In genomic region chr17:58224315-58224714, GRCh38 we compare ENCODE assay signal across 15 cellular contexts. TPM values are rescaled to one million over a fixed set of nuclear protein-coding genes. Genes with fewer than 3 reads are reported as not detected.
DNase-seq lines count a peak whose midpoint lies in the region; ATAC-seq and TF ChIP-seq lines count a peak whose summit lies in the region.
"Had no signal": no experiment of that assay in that cellular context is flagged by ENCODE, and none has a peak within 500 bp of the region (broad histone marks: within the 10 kb centered on the region; RNA-seq: fewer than 3 reads in every experiment).

No MANE protein-coding gene starts in this region.

- H2AFZ ChIP-seq in IMR-90 (replicated peaks; ENCODE audit: low read length, poor library complexity) (no peak overlapping the region), Karpas-422 (ENCODE audit: low read length) (no peak overlapping the region)
- H2AFZ ChIP-seq: GM23338 had no signal

- no peak for ATAC-seq in IMR-90 (ENCODE audit: low read depth)
- peak; percentile 62 for ATAC-seq in activated T-helper 17 cell treated with anti-CD3 and anti-CD28 coated beads, Interleukin-2, amount 50 U/mL, for 72 hours (replicated peaks)
- ATAC-seq: GM23338 had no signal

- H2AK5ac ChIP-seq in IMR-90 (ENCODE audit: low read depth, low read length): no peak overlapping the region

- H3K4me1 Mint-ChIP-seq in activated T-helper 17 cell treated with anti-CD3 and anti-CD28 coated beads, Interleukin-2, amount 50 U/mL, for 72 hours: peaks cover 7% of the 10 kb centered on the region

- H3K56ac ChIP-seq in IMR-90 (ENCODE audit: extremely low read depth, insufficient read depth, low read length): 0 out of 2 replicates have a peak overlapping the region, but pooled peaks have one; percentile 16

- in situ Hi-C loops in Caki2 (cut with HindIII; ENCODE audit: low pct_unique_long_range_greater_than_20kb, low sequenced_read_pairs): no loop called here
- in situ Hi-C loops in IMR-90 (cut with MboI; ENCODE audit: low sequenced_read_pairs): no loop called here

- H3K18ac ChIP-seq in IMR-90 (ENCODE audit: low read depth, low read length): no peak overlapping the region

- no peak overlapping the region for H2BK15ac ChIP-seq in IMR-90 (ENCODE audit: low read depth, low read length)

- H3K9me3 ChIP-seq in IMR-90 (ENCODE audit: control insufficient read depth, insufficient read depth, low read length) (no peaks in the 10 kb centered on the region), Karpas-422 (ENCODE audit: low read length) (no peaks in the 10 kb centered on the region)
- H3K9me3 ChIP-seq: tibial artery had no signal

- H3K4me3 Mint-ChIP-seq in activated T-helper 17 cell treated with anti-CD3 and anti-CD28 coated beads, Interleukin-2, amount 50 U/mL, for 72 hours: no peak overlapping the region
- H3K4me3 Mint-ChIP-seq: activated naive CD8-positive, alpha-beta T cell treated with anti-CD3 and anti-CD28 coated beads, Interleukin-2, amount 10 ng/mL, durations not matched to agents 7 days and 5 days; GM23338 had no signal

- H2BK20ac ChIP-seq in IMR-90 (ENCODE audit: low read depth, low read length): no peak overlapping the region

- 25% methylated on average over 1 of the region's 1 CpG; no CpG with 5 or more reads in 1 of the 2 experiments for WGBS in IMR-90 (ENCODE audit: extremely low coverage in 2 of 2, insufficient read length in 1 of 2), 2 experiments

- no peak overlapping the region for H3K14ac ChIP-seq in IMR-90 (replicated peaks; ENCODE audit: low read depth, low read length)

- H3K23ac ChIP-seq in IMR-90 (ENCODE audit: low read depth, low read length): no peak overlapping the region

- no peak overlapping the region for H4K5ac ChIP-seq in IMR-90 (ENCODE audit: low read depth, low read length)

- H3K9me1 ChIP-seq in IMR-90 (ENCODE audit: insufficient read depth, low read length): peaks cover 2% of the 10 kb centered on the region; the same call in 1 of the 2 replicates

- TF ChIP-seq CTCF in IMR-90 (conservative IDR thresholded peaks at IDR 0.05; ENCODE audit: low read depth, low read length): no peak
- TF ChIP-seq CTCF in dorsolateral prefrontal cortex (IDR thresholded peaks at IDR 0.05 in 54 of 56, conservative IDR thresholded peaks at IDR 0.05 in 2 of 56; ENCODE audit: low read depth in 1 of 56, partially characterized antibody in 56 of 56): no peak
- no peak for TF ChIP-seq CTCF in GM10266 (IDR thresholded peaks at IDR 0.05; ENCODE audit: control insufficient read depth, insufficient read depth, low read depth, missing control alignments)

- CTCF ChIA-PET in IMR-90 (lab: Yijun Ruan, JAX): no interaction called here

- no peak overlapping the region for H3K4me3 ChIP-seq in IMR-90 (ENCODE audit: insufficient read depth, low read depth, low read length)
- H3K4me3 ChIP-seq in dorsolateral prefrontal cortex: no peak overlapping the region
- H3K4me3 ChIP-seq in Karpas-422 (ENCODE audit: low read length): no peak overlapping the region
- H3K4me3 ChIP-seq: GM23338, tibial artery had no signal

- H3K9me3 Mint-ChIP-seq in activated T-helper 17 cell treated with anti-CD3 and anti-CD28 coated beads, Interleukin-2, amount 50 U/mL, for 72 hours: no peaks in the 10 kb centered on the region
- H3K9me3 Mint-ChIP-seq: activated naive CD8-positive, alpha-beta T cell treated with anti-CD3 and anti-CD28 coated beads, Interleukin-2, amount 10 ng/mL, durations not matched to agents 7 days and 5 days had no signal

- H4K91ac ChIP-seq in IMR-90 (ENCODE audit: insufficient read depth, low read depth, low read length): no peak overlapping the region

- H3K27ac ChIP-seq in IMR-90 (ENCODE audit: insufficient read depth, low read length) (no peak overlapping the region), dorsolateral prefrontal cortex (no peak overlapping the region), Karpas-422 (ENCODE audit: low read length) (no peak overlapping the region)
- H3K27ac ChIP-seq: tibial artery had no signal

- H4K20me1 ChIP-seq in IMR-90 (ENCODE audit: insufficient read depth, low read length) (no peaks in the 10 kb centered on the region), Karpas-422 (ENCODE audit: insufficient read depth, low read depth, low read length) (no peaks in the 10 kb centered on the region)

- peak; percentile 16 for DNase-seq in Caki2 (ENCODE audit: low read depth)
- peak; percentile 46 for DNase-seq in IMR-90
- peak; percentile 85 for DNase-seq in kidney tubule cell (ENCODE audit: low spot score)
- DNase-seq in GOT3 (lab: John Stamatoyannopoulos, UW): no peak
- no peak for DNase-seq in dorsolateral prefrontal cortex
- no peak for DNase-seq in GM10266 (ENCODE audit: extremely low spot score)
- DNase-seq in Karpas-422: no peak
- DNase-seq: activated CD4-positive, alpha-beta T cell treated with anti-CD3 and anti-CD28 coated beads for 1 hour; activated naive CD8-positive, alpha-beta T cell treated with anti-CD3 and anti-CD28 coated beads, Interleukin-2, amount 10 ng/mL, durations not matched to agents 7 days and 5 days; NCI-H1436 treated with DMSO at 0.1 percent for 48 hours; RPMI8226; stimulated activated CD4-positive, alpha-beta T cell treated with anti-CD3 and anti-CD28 coated beads, Interleukin-4, amount 100 ng/mL, for 24 hours; tibial artery had no signal

- H3K4me1 ChIP-seq in IMR-90 (ENCODE audit: control insufficient read depth, insufficient read depth, low read length): peaks cover 3% of the 10 kb centered on the region; the same call in 1 of the 2 replicates
- H3K4me1 ChIP-seq in Karpas-422 (ENCODE audit: low read length): peaks cover 16% of the 10 kb centered on the region

- H3K27ac Mint-ChIP-seq in activated T-helper 17 cell treated with anti-CD3 and anti-CD28 coated beads, Interleukin-2, amount 50 U/mL, for 72 hours: no peak overlapping the region
- H3K27ac Mint-ChIP-seq: activated naive CD8-positive, alpha-beta T cell treated with anti-CD3 and anti-CD28 coated beads, Interleukin-2, amount 10 ng/mL, durations not matched to agents 7 days and 5 days; GM23338 had no signal

- BruUV-seq in IMR-90 (replicated peaks; lab: Mats Ljungman, UMichigan): no TSS peak

- H3K9ac ChIP-seq in IMR-90 (ENCODE audit: low read depth, low read length) (no peak overlapping the region), Karpas-422 (ENCODE audit: low read length) (no peak overlapping the region)

- H3K9me2 ChIP-seq in Karpas-422 (replicated peaks; ENCODE audit: insufficient read depth, low read length): no peaks in the 10 kb centered on the region

- no peaks in the 10 kb centered on the region for H3K36me3 ChIP-seq in IMR-90 (ENCODE audit: control insufficient read depth, insufficient read depth, low read length)
- no peaks in the 10 kb centered on the region for H3K36me3 ChIP-seq in Karpas-422 (ENCODE audit: insufficient read depth, low read length)
- H3K36me3 ChIP-seq: tibial artery had no signal

- no peak overlapping the region for H2BK5ac ChIP-seq in IMR-90 (ENCODE audit: low read depth, low read length, poor library complexity, severe bottlenecking)

- no peak for TF ChIP-seq POLR2A in IMR-90 (IDR thresholded peaks at IDR 0.05; ENCODE audit: low read depth, low read length)

- no peaks in the 10 kb centered on the region for H3K36me3 Mint-ChIP-seq in activated T-helper 17 cell treated with anti-CD3 and anti-CD28 coated beads, Interleukin-2, amount 50 U/mL, for 72 hours (ENCODE audit: low read depth)
- H3K36me3 Mint-ChIP-seq: activated naive CD8-positive, alpha-beta T cell treated with anti-CD3 and anti-CD28 coated beads, Interleukin-2, amount 10 ng/mL, durations not matched to agents 7 days and 5 days had no signal

- H3K27me3 ChIP-seq in IMR-90 (ENCODE audit: control insufficient read depth, insufficient read depth, low read length) (no peaks in the 10 kb centered on the region; the same call in 1 of the 2 replicates), dorsolateral prefrontal cortex (peaks cover 0 to 9% (median 0%) of the 10 kb centered on the region in 45 donors), Karpas-422 (ENCODE audit: low read length) (no peaks in the 10 kb centered on the region)

- H2AK9ac ChIP-seq in IMR-90 (replicated peaks; ENCODE audit: low read depth, low read length, poor library complexity): no peak overlapping the region

- POLR2A ChIA-PET in IMR-90 (lab: Charles Lee; ENCODE audit: unreplicated experiment): no interaction called here

- TF ChIP-seq RAD21 in IMR-90 (IDR thresholded peaks at IDR 0.05; ENCODE audit: low read length): no peak

- no peaks in the 10 kb centered on the region for H3K79me1 ChIP-seq in IMR-90 (ENCODE audit: low read depth in 1 of 2, low read length in 2 of 2)

- no peaks in the 10 kb centered on the region for H3K79me2 ChIP-seq in Karpas-422 (ENCODE audit: low read length)

- intact Hi-C loops in IMR-90 (cut with micrococcal nuclease) (no loop called here), dorsolateral prefrontal cortex (cut with DNase I) (no loop called here)

- no peak overlapping the region for H2BK120ac ChIP-seq in IMR-90 (ENCODE audit: low read depth, low read length)

- H3K4me2 ChIP-seq in IMR-90 (ENCODE audit: low read depth, low read length): no peak overlapping the region
- H3K4me2 ChIP-seq in Karpas-422 (ENCODE audit: low read depth, low read length, poor library complexity, severe bottlenecking): no peak overlapping the region
- H3K4me2 ChIP-seq: GM23338 had no signal

- dilution Hi-C loops in IMR-90 (cut with HindIII; ENCODE audit: low sequenced_read_pairs, unreplicated experiment): no loop called here

- H4K8ac ChIP-seq in IMR-90 (ENCODE audit: low read depth in 2 of 2, low read length in 2 of 2): no peak overlapping the region

- peaks cover 20% of the 10 kb centered on the region for H3K27me3 Mint-ChIP-seq in activated T-helper 17 cell treated with anti-CD3 and anti-CD28 coated beads, Interleukin-2, amount 50 U/mL, for 72 hours

- H3K4ac ChIP-seq in IMR-90 (ENCODE audit: low read depth, low read length): no peak overlapping the region

RNA-seq across cellular contexts. Expression of gene MKS1, which starts 5.3 kb away (rescaled TPM):
- 33.7 and 37.7 TPM in 2 replicates for total RNA-seq in Caki2 (2014; rRNA removed; shearing (Covaris generic); ENCODE audit: low replicate concordance)
- total RNA-seq in IMR-90 (2012; rRNA removed) (8.9 and 11.5 TPM in 2 replicates), dorsolateral prefrontal cortex (10 to 100 TPM; 16.0 to 48.1 (median 25.0) TPM)
- polyA plus RNA-seq in IMR-90 (2012; rRNA removed): 11.0 and 13.2 TPM in 2 replicates
- polyA plus RNA-seq in IMR-90 (2012; cell fraction: cytosol; rRNA removed): 5.2 and 6.8 TPM in 2 replicates
- polyA plus RNA-seq in IMR-90 (2012; cell fraction: nucleus; rRNA removed; ENCODE audit: low replicate concordance): 18.8 and 24.9 TPM in 2 replicates
- total RNA-seq in activated T-helper 17 cell treated with anti-CD3 and anti-CD28 coated beads, Interleukin-2, amount 50 U/mL, for 72 hours: 10 to 100 TPM; 15.0 to 16.3 TPM
- 17.5 and 20.8 TPM in 2 replicates for total RNA-seq in Karpas-422 (2014; rRNA removed; shearing (Covaris generic); ENCODE audit: low replicate concordance)

RNA-seq across cellular contexts. Expression of gene LPO, which starts 14.1 kb away (rescaled TPM):
- not detected in 2 replicates for total RNA-seq in Caki2 (2014; rRNA removed; shearing (Covaris generic); ENCODE audit: low replicate concordance)
- not detected in 2 replicates for total RNA-seq in IMR-90 (2012; rRNA removed)
- not detected in 2 replicates for polyA plus RNA-seq in IMR-90 (2012; rRNA removed)
- polyA plus RNA-seq in IMR-90 (2012; cell fraction: cytosol; rRNA removed): not detected in 2 replicates
- 0.06 TPM in 1 of 2 replicates, not detected in the other for polyA plus RNA-seq in IMR-90 (2012; cell fraction: nucleus; rRNA removed; ENCODE audit: low replicate concordance)
- total RNA-seq in activated T-helper 17 cell treated with anti-CD3 and anti-CD28 coated beads, Interleukin-2, amount 50 U/mL, for 72 hours: under 1 TPM in 1 of 2 donors, not detected in 1; 0.16 TPM
- 1 to 10 TPM in 8 of 120 experiments, under 1 TPM in 65, not detected in 47; 0.14 to 2.1 (median 0.46) TPM for total RNA-seq in dorsolateral prefrontal cortex
- 0.36 TPM in 1 of 2 replicates, not detected in the other for total RNA-seq in Karpas-422 (2014; rRNA removed; shearing (Covaris generic); ENCODE audit: low replicate concordance)
- total RNA-seq: activated naive CD8-positive, alpha-beta T cell treated with anti-CD3 and anti-CD28 coated beads, Interleukin-2, amount 10 ng/mL, durations not matched to agents 7 days and 5 days had no signal

RNA-seq across cellular contexts. Expression of gene EPX, which starts 31.8 kb away (rescaled TPM):
- not detected in 2 replicates for total RNA-seq in Caki2 (2014; rRNA removed; shearing (Covaris generic); ENCODE audit: low replicate concordance)
- total RNA-seq in IMR-90 (2012; rRNA removed) (not detected in 2 replicates), dorsolateral prefrontal cortex (not detected)
- polyA plus RNA-seq in IMR-90 (2012; rRNA removed): not detected in 2 replicates
- not detected in 2 replicates for polyA plus RNA-seq in IMR-90 (2012; cell fraction: cytosol; rRNA removed)
- polyA plus RNA-seq in IMR-90 (2012; cell fraction: nucleus; rRNA removed; ENCODE audit: low replicate concordance): not detected in 2 replicates
- total RNA-seq in activated T-helper 17 cell treated with anti-CD3 and anti-CD28 coated beads, Interleukin-2, amount 50 U/mL, for 72 hours: not detected
- not detected in 2 replicates for total RNA-seq in Karpas-422 (2014; rRNA removed; shearing (Covaris generic); ENCODE audit: low replicate concordance)
- total RNA-seq: activated naive CD8-positive, alpha-beta T cell treated with anti-CD3 and anti-CD28 coated beads, Interleukin-2, amount 10 ng/mL, durations not matched to agents 7 days and 5 days had no signal
- polyA plus RNA-seq: GM23338 had no signal

RNA-seq across cellular contexts. Expression of gene MPO, which starts 56.4 kb away (rescaled TPM):
- total RNA-seq in Caki2 (2014; rRNA removed; shearing (Covaris generic); ENCODE audit: low replicate concordance): not detected in 2 replicates
- not detected in 2 replicates for total RNA-seq in IMR-90 (2012; rRNA removed)
- not detected in 2 replicates for polyA plus RNA-seq in IMR-90 (2012; rRNA removed)
- polyA plus RNA-seq in IMR-90 (2012; cell fraction: cytosol; rRNA removed): 0.03 TPM in 1 of 2 replicates, not detected in the other
- 0.02 TPM in 1 of 2 replicates, not detected in the other for polyA plus RNA-seq in IMR-90 (2012; cell fraction: nucleus; rRNA removed; ENCODE audit: low replicate concordance)
- 1 to 10 TPM; 1.2 to 2.0 TPM for total RNA-seq in activated T-helper 17 cell treated with anti-CD3 and anti-CD28 coated beads, Interleukin-2, amount 50 U/mL, for 72 hours
- total RNA-seq in dorsolateral prefrontal cortex: 1 to 10 TPM in 85 of 120 experiments, under 1 TPM in 35; 0.24 to 8.7 (median 1.6) TPM
- total RNA-seq in Karpas-422 (2014; rRNA removed; shearing (Covaris generic); ENCODE audit: low replicate concordance): not detected in 2 replicates
- total RNA-seq: activated naive CD8-positive, alpha-beta T cell treated with anti-CD3 and anti-CD28 coated beads, Interleukin-2, amount 10 ng/mL, durations not matched to agents 7 days and 5 days; GM23338 had no signal

RNA-seq across cellular contexts. Expression of gene OR4D2, which starts 57.5 kb away (rescaled TPM):
- not detected in 2 replicates for total RNA-seq in Caki2 (2014; rRNA removed; shearing (Covaris generic); ENCODE audit: low replicate concordance)
- total RNA-seq in IMR-90 (2012; rRNA removed): not detected in 2 replicates
- polyA plus RNA-seq in IMR-90 (2012; rRNA removed): not detected in 2 replicates
- polyA plus RNA-seq in IMR-90 (2012; cell fraction: cytosol; rRNA removed): not detected in 2 replicates
- not detected in 2 replicates for polyA plus RNA-seq in IMR-90 (2012; cell fraction: nucleus; rRNA removed; ENCODE audit: low replicate concordance)
- not detected for total RNA-seq in activated T-helper 17 cell treated with anti-CD3 and anti-CD28 coated beads, Interleukin-2, amount 50 U/mL, for 72 hours
- not detected for total RNA-seq in dorsolateral prefrontal cortex
- total RNA-seq in Karpas-422 (2014; rRNA removed; shearing (Covaris generic); ENCODE audit: low replicate concordance): not detected in 2 replicates
- total RNA-seq: activated naive CD8-positive, alpha-beta T cell treated with anti-CD3 and anti-CD28 coated beads, Interleukin-2, amount 10 ng/mL, durations not matched to agents 7 days and 5 days; GM23338 had no signal
- polyA plus RNA-seq: GM23338 had no signal

Comparison
In these comparisons a context has a peak if more than half of its experiments do, and no peak if none do; other contexts are left out.
1. DNase-seq: peak in Caki2 (single experiment), IMR-90 (single experiment) and kidney tubule cell (single experiment); none in GOT3 (single experiment), dorsolateral prefrontal cortex (0 of 10), GM10266 (single experiment) and Karpas-422 (single experiment).